8 cellular contexts compared by ENCODE assay signal in genomic region chr2:161237397-161238263, GRCh38.
A peak's percentile ranks its signal among the peaks of the same experiment; 100 is the strongest.
DNase-seq lines count a peak whose midpoint lies in the region; ATAC-seq and TF ChIP-seq lines count a peak whose summit lies in the region.

No MANE protein-coding gene starts in this region.

- no TSS peak for BruUV-seq in Calu3 (replicated peaks; lab: Mats Ljungman, UMichigan)
- no TSS peak for BruUV-seq in mammary epithelial cell (replicated peaks; lab: Mats Ljungman, UMichigan)

- H3K4me3 Mint-ChIP-seq in Calu3 (ENCODE audit: low read depth, unreplicated experiment), result peak overlapping the region; percentile 78
- peak overlapping the region; percentile 84 to 95 (median 92) for H3K4me3 Mint-ChIP-seq in IgD-negative memory B cell

- H3K27me3 Mint-ChIP-seq in Calu3 (ENCODE audit: unreplicated experiment) (no peaks in the 10 kb centered on the region), IgD-negative memory B cell (no peaks in the 10 kb centered on the region)

- H3K4me1 Mint-ChIP-seq in Calu3 (ENCODE audit: low read depth, unreplicated experiment), result no peaks in the 10 kb centered on the region
- H3K4me1 Mint-ChIP-seq in IgD-negative memory B cell, result peaks cover 18 to 28% (median 28%) of the 10 kb centered on the region in 3 donors

- peak overlapping the region; percentile 73 for H2AFZ ChIP-seq in mammary epithelial cell (ENCODE audit: low read depth, low read length)

- no peaks in the 10 kb centered on the region for H4K20me1 ChIP-seq in mammary epithelial cell (ENCODE audit: insufficient read depth, low read length)

- no peak overlapping the region for H3K27ac ChIP-seq in mammary epithelial cell (ENCODE audit: insufficient read depth, low read depth, low read length)
- H3K27ac ChIP-seq in skin epidermis, result peak overlapping the region in 15 of 21 experiments; percentile 0 to 67 (median 37)

- H3K36me3 ChIP-seq in mammary epithelial cell (ENCODE audit: insufficient read depth, low read length), result peaks cover 4% of the 10 kb centered on the region

- H3K9me3 Mint-ChIP-seq in Calu3 (ENCODE audit: low read depth, unreplicated experiment), result no peaks in the 10 kb centered on the region
- H3K9me3 Mint-ChIP-seq in IgD-negative memory B cell, result no peaks in the 10 kb centered on the region

- dilution Hi-C loops in mammary epithelial cell (cut with HindIII; ENCODE audit: low sequenced_read_pairs), result no loop called here

- H3K27ac Mint-ChIP-seq in Calu3 (ENCODE audit: unreplicated experiment) (peak overlapping the region; percentile 88), IgD-negative memory B cell (peak overlapping the region in 2 of 3 donors; percentile 38 to 77)

- no peaks in the 10 kb centered on the region for H3K9me3 ChIP-seq in mammary epithelial cell (replicated peaks; ENCODE audit: insufficient read depth, low read length)

- in situ Hi-C loops in mammary epithelial cell (cut with MboI; ENCODE audit: low sequenced_read_pairs in 2 of 2), result no loop called here

- peak overlapping the region; percentile 85 for H3K4me2 ChIP-seq in mammary epithelial cell (ENCODE audit: insufficient read depth, low read depth, low read length)

- H3K4me3 ChIP-seq in mammary epithelial cell (replicated peaks in 1 of 3; ENCODE audit: insufficient read depth in 1 of 3, low read depth in 2 of 3, low read length in 3 of 3) (peak overlapping the region; percentile 36 to 49 (median 45)), skin epidermis (peak overlapping the region; percentile 35 to 60 (median 50))

- TF ChIP-seq CTCF in Calu3 (IDR thresholded peaks at IDR 0.05; ENCODE audit: unreplicated experiment) (no peak), mammary epithelial cell (conservative IDR thresholded peaks at IDR 0.05 in 1 of 2, IDR thresholded peaks at IDR 0.05 in 1 of 2; ENCODE audit: extremely low read depth in 1 of 2, insufficient read depth in 1 of 2, low read depth in 1 of 2, low read length in 2 of 2) (no peak)

- CTCF ChIA-PET in Calu3 (lab: Charles Lee), result no interaction called here
- CTCF ChIA-PET in mammary epithelial cell (lab: Charles Lee; ENCODE audit: low non-redundant PET), result no interaction called here

- no peaks in the 10 kb centered on the region for H3K79me2 ChIP-seq in mammary epithelial cell (ENCODE audit: insufficient read depth, low read length)

- H3K4me1 ChIP-seq in mammary epithelial cell (ENCODE audit: insufficient read depth, low read length), result peaks cover 14% of the 10 kb centered on the region

- peak; percentile 29 for DNase-seq in Calu3
- DNase-seq in UCSD-AML1 (lab: John Stamatoyannopoulos, UW; ENCODE audit: unreplicated experiment), result peak; percentile 9
- peak; percentile 33 for DNase-seq in mammary epithelial cell
- peak; percentile 81 for DNase-seq in islet precursor cell

- WGBS in mammary epithelial cell (ENCODE audit: low coverage, missing lambda C conversion rate), result 6% methylated on average over 24 of the region's 49 CpGs

- H3K27me3 ChIP-seq in mammary epithelial cell (ENCODE audit: insufficient read depth, low read length), result no peaks in the 10 kb centered on the region

- H3K36me3 Mint-ChIP-seq in Calu3 (ENCODE audit: insufficient read depth, unreplicated experiment) (peaks cover 27% of the 10 kb centered on the region), IgD-negative memory B cell (no peaks in the 10 kb centered on the region)

- H3K9ac ChIP-seq in mammary epithelial cell (ENCODE audit: insufficient read depth, low read length), result peak overlapping the region; percentile 28

- peak; percentile 46 for ATAC-seq in GM21390 (IDR thresholded peaks at IDR 0.05; ENCODE audit: unreplicated experiment)
- ATAC-seq in HG03378 (IDR thresholded peaks at IDR 0.05; ENCODE audit: unreplicated experiment), result no peak

- intact Hi-C loops in Calu3 (cut with micrococcal nuclease; ENCODE audit: unreplicated experiment), result no loop called here
- intact Hi-C loops in mammary epithelial cell (cut with micrococcal nuclease), result no loop called here

Comparison
In these comparisons a context has a peak if more than half of its experiments do, and no peak if none do; other contexts are left out.
1. DNase-seq: peak in every context shown above with its lines; median percentile 81 in islet precursor cell; 33 in mammary epithelial cell; 29 in Calu3; 9 in UCSD-AML1.